In genomic region chr13:39616087-39616694, GRCh38 we compare ENCODE assay signal across 9 cellular contexts. TPM values are rescaled to one million over a fixed set of nuclear protein-coding genes. Genes with fewer than 3 reads are reported as not detected.
DNase-seq lines count a peak whose midpoint lies in the region; ATAC-seq, FAIRE-seq and TF ChIP-seq lines count a peak whose summit lies in the region.
"Had no signal": no experiment of that assay in that cellular context is flagged by ENCODE, and none has a peak within 500 bp of the region (broad histone marks: within the 10 kb centered on the region; RNA-seq: fewer than 3 reads in every experiment).

No MANE protein-coding gene starts in this region.

- TF ChIP-seq CTCF in pancreas (IDR thresholded peaks at IDR 0.05): peak; percentile 52 to 81 (median 71)

- peaks cover 0 to 3% (median 0%) of the 10 kb centered on the region in 4 donors for H3K27me3 ChIP-seq in pancreas

- H3K27ac ChIP-seq in pancreas: no peak overlapping the region

- ATAC-seq in HG03565 (IDR thresholded peaks at IDR 0.05; ENCODE audit: unreplicated experiment) (peak; percentile 56), pancreas (peak; percentile 68 to 97 (median 88)), GM21723 (IDR thresholded peaks at IDR 0.05; ENCODE audit: unreplicated experiment) (no peak)
- ATAC-seq in activated T-helper 17 cell treated with anti-CD3 and anti-CD28 coated beads, Interleukin-2, amount 50 U/mL, for 72 hours (replicated peaks): peak; percentile 55

- H3K4me1 Mint-ChIP-seq in activated T-helper 17 cell treated with anti-CD3 and anti-CD28 coated beads, Interleukin-2, amount 50 U/mL, for 72 hours: no peaks in the 10 kb centered on the region

- intact Hi-C loops in pancreas (cut with DNase I): loop anchor here in 1 of 3 donors (10.0 kb wide), 1 partner anchor 471 kb away; no protein-coding TSS in a partner anchor

- H3K27ac Mint-ChIP-seq in activated T-helper 17 cell treated with anti-CD3 and anti-CD28 coated beads, Interleukin-2, amount 50 U/mL, for 72 hours: no peak overlapping the region
- H3K27ac Mint-ChIP-seq: natural killer cell treated with Interleukin-12 subunit alpha and Interleukin-12 subunit beta and Interleukin-15 and Interleukin-18, amount 100 ng/mL, for 72 hours had no signal

- H3K27me3 Mint-ChIP-seq in activated T-helper 17 cell treated with anti-CD3 and anti-CD28 coated beads, Interleukin-2, amount 50 U/mL, for 72 hours: peaks cover 8% of the 10 kb centered on the region

- H3K4me1 ChIP-seq in pancreas: no peaks in the 10 kb centered on the region

- no peaks in the 10 kb centered on the region for H3K36me3 Mint-ChIP-seq in activated T-helper 17 cell treated with anti-CD3 and anti-CD28 coated beads, Interleukin-2, amount 50 U/mL, for 72 hours (ENCODE audit: low read depth)
- H3K36me3 Mint-ChIP-seq: natural killer cell treated with Interleukin-12 subunit alpha and Interleukin-12 subunit beta and Interleukin-15 and Interleukin-18, amount 100 ng/mL, for 72 hours had no signal

- H3K9me3 Mint-ChIP-seq in activated T-helper 17 cell treated with anti-CD3 and anti-CD28 coated beads, Interleukin-2, amount 50 U/mL, for 72 hours: no peaks in the 10 kb centered on the region
- H3K9me3 Mint-ChIP-seq: natural killer cell treated with Interleukin-12 subunit alpha and Interleukin-12 subunit beta and Interleukin-15 and Interleukin-18, amount 100 ng/mL, for 72 hours had no signal

- DNase-seq in AML-193 (lab: John Stamatoyannopoulos, UW) (peak; percentile 76 to 84), GM18507 (ENCODE audit: extremely low spot score, insufficient read length, low read depth) (peak; percentile 39), NCI-H82 treated with DMSO at 0.1 percent for 48 hours (lab: John Stamatoyannopoulos, UW; ENCODE audit: unreplicated experiment) (peak; percentile 84), globus pallidus (ENCODE audit: low spot score) (peak; percentile 79), pancreas (peak in 3 of 6 donors; percentile 18 to 33 (median 32))

- H3K36me3 ChIP-seq in pancreas: no peaks in the 10 kb centered on the region

- no peak overlapping the region for H3K4me3 ChIP-seq in pancreas

- WGBS in pancreas, 2 donors: 24 to 29% methylated on average over 10 of the region's 10 CpGs

- no peaks in the 10 kb centered on the region for H3K9me3 ChIP-seq in pancreas

- peak; percentile 79 for FAIRE-seq in GM18507 (lab: Jason Lieb, UNC)
- FAIRE-seq in pancreas (lab: Jason Lieb, UNC): peak; percentile 95

- no peak overlapping the region for H3K4me3 Mint-ChIP-seq in activated T-helper 17 cell treated with anti-CD3 and anti-CD28 coated beads, Interleukin-2, amount 50 U/mL, for 72 hours
- H3K4me3 Mint-ChIP-seq: natural killer cell treated with Interleukin-12 subunit alpha and Interleukin-12 subunit beta and Interleukin-15 and Interleukin-18, amount 100 ng/mL, for 72 hours had no signal

RNA-seq across cellular contexts. Expression of gene LHFPL6, which starts 13.2 kb away (rescaled TPM):
- 1 to 10 TPM; 1.1 to 7.5 TPM for total RNA-seq in activated T-helper 17 cell treated with anti-CD3 and anti-CD28 coated beads, Interleukin-2, amount 50 U/mL, for 72 hours
- total RNA-seq in pancreas: 10 to 100 TPM in 1 of 6 donors, 1 to 10 TPM in 5; 1.8 to 13.4 (median 5.9) TPM
- polyA plus RNA-seq in pancreas: 1 to 10 TPM; 6.5 to 8.9 TPM

RNA-seq across cellular contexts. Expression of gene COG6, which starts 39.3 kb away (rescaled TPM):
- total RNA-seq in activated T-helper 17 cell treated with anti-CD3 and anti-CD28 coated beads, Interleukin-2, amount 50 U/mL, for 72 hours: 10 to 100 TPM; 31.3 to 47.3 TPM
- 10 to 100 TPM; 24.4 to 30.7 (median 27.7) TPM for total RNA-seq in pancreas
- polyA plus RNA-seq in pancreas: 1 to 10 TPM; 6.7 to 9.4 TPM
